Comparison of ENCODE assay signal across 8 cellular contexts in genomic region chr3:23916886-23917815, GRCh38.
DNase-seq lines count a peak whose midpoint lies in the region; ATAC-seq and TF ChIP-seq lines count a peak whose summit lies in the region.

Gene NKIRAS1 (minus strand): TSS chr3:23916990. CDS start chr3:23910904, 6,086 bp downstream.
Gene RPL15 (plus strand): TSS chr3:23917132. CDS start chr3:23917860, 728 bp downstream.

- peak; percentile 87 for DNase-seq in AG09309 (ENCODE audit: low read depth)
- peak; percentile 94 for DNase-seq in NCI-H226
- DNase-seq in activated CD4-positive, CD25-positive, alpha-beta regulatory T cell (lab: John Stamatoyannopoulos, UW) = peak; percentile 88 to 96 (median 93)
- peak; percentile 92 to 96 for DNase-seq in central memory CD8-positive, alpha-beta T cell (ENCODE audit: low spot score in 2 of 2)
- peak; percentile 99 for DNase-seq in islet precursor cell
- DNase-seq in stimulated activated CD4-positive, alpha-beta T cell treated with anti-CD3 and anti-CD28 coated beads, Interleukin-12 subunit alpha, Interleukin-12 subunit beta, amount 100 ng/mL, for 48 hours (ENCODE audit: low read depth in 2 of 3, low spot score in 1 of 3) = peak; percentile 89 to 95 (median 95)

- peaks cover 44% of the 10 kb centered on the region for H3K4me1 Mint-ChIP-seq in central memory CD8-positive, alpha-beta T cell

- H3K27me3 Mint-ChIP-seq in central memory CD8-positive, alpha-beta T cell = no peaks in the 10 kb centered on the region

- H3K9me3 Mint-ChIP-seq in central memory CD8-positive, alpha-beta T cell = no peaks in the 10 kb centered on the region

- H3K4me3 ChIP-seq in AG09309 (ENCODE audit: control insufficient read depth, low read depth, low read length) = peak within 1 kb of the TSS; percentile 71

- peak; percentile 52 for TF ChIP-seq CTCF in AG09309 (IDR thresholded peaks at IDR 0.05; ENCODE audit: control insufficient read depth, insufficient read depth, low read depth, low read length, missing control alignments)

- peaks cover 50% of the 10 kb centered on the region for H3K36me3 Mint-ChIP-seq in central memory CD8-positive, alpha-beta T cell (ENCODE audit: insufficient read depth)

- ATAC-seq in GM18909 (IDR thresholded peaks at IDR 0.05; ENCODE audit: poor library complexity, unreplicated experiment) (peak; percentile 93), HG03175 (IDR thresholded peaks at IDR 0.05; ENCODE audit: unreplicated experiment) (peak; percentile 93)
- peak; percentile 94 for ATAC-seq in central memory CD8-positive, alpha-beta T cell (replicated peaks; ENCODE audit: extremely low read depth, poor library complexity, severe bottlenecking)

- H3K27ac Mint-ChIP-seq in central memory CD8-positive, alpha-beta T cell (ENCODE audit: low read depth) = peak within 1 kb of the TSS; percentile 96

- peak within 1 kb of the TSS; percentile 98 for H3K4me3 Mint-ChIP-seq in central memory CD8-positive, alpha-beta T cell

Comparison
In these comparisons a context has a peak if more than half of its experiments do, and no peak if none do; other contexts are left out.
1. Peak in every context shown above with its lines: DNase-seq, ATAC-seq and H3K4me3 ChIP-seq.